In genomic region chr17:59621771-59622170, GRCh38 we compare ENCODE assay signal across 9 cellular contexts. TPM values are rescaled to one million over a fixed set of nuclear protein-coding genes. Genes with fewer than 3 reads are reported as not detected.
DNase-seq lines count a peak whose midpoint lies in the region; ATAC-seq, FAIRE-seq and TF ChIP-seq lines count a peak whose summit lies in the region.
"Had no signal": no experiment of that assay in that cellular context is flagged by ENCODE, and none has a peak within 500 bp of the region (broad histone marks: within the 10 kb centered on the region; RNA-seq: fewer than 3 reads in every experiment).

No MANE protein-coding gene starts in this region.

- intact Hi-C loops in activated CD4-positive, alpha-beta T cell treated with anti-CD3 and anti-CD28 coated beads, Interleukin-2, amount 10 ng/mL, durations not matched to agents 24 days and 14 days (cut with micrococcal nuclease) = no loop called here
- intact Hi-C loops in activated B cell treated with CpG ODN at 0.5 μM for 24 hours (cut with micrococcal nuclease) = loop anchor here (5.0 kb wide), 1 partner anchor 36 kb away; no protein-coding TSS in a partner anchor

- peaks cover 70% of the 10 kb centered on the region for H3K79me2 ChIP-seq in smooth muscle cell (ENCODE audit: low read depth)

- H3K27me3 Mint-ChIP-seq in activated CD4-positive, alpha-beta T cell treated with anti-CD3 and anti-CD28 coated beads, Interleukin-2, amount 10 ng/mL, durations not matched to agents 24 days and 14 days = peaks cover 2% of the 10 kb centered on the region
- H3K27me3 Mint-ChIP-seq in activated B cell treated with CpG ODN at 0.5 μM for 24 hours = no peaks in the 10 kb centered on the region

- H4K20me1 ChIP-seq in smooth muscle cell (ENCODE audit: low read depth) = peaks cover 62% of the 10 kb centered on the region

- no peaks in the 10 kb centered on the region for H3K27me3 ChIP-seq in gastroesophageal sphincter
- H3K27me3 ChIP-seq in smooth muscle cell (ENCODE audit: low read depth) = no peaks in the 10 kb centered on the region

- H3K9ac ChIP-seq in smooth muscle cell (ENCODE audit: low read depth) = peak overlapping the region; percentile 97

- POLR2A ChIA-PET in activated B cell treated with CpG ODN at 0.5 μM for 24 hours (lab: Charles Lee) = interaction anchor here (1.6 to 6.2 kb wide), 2 partner anchors 14 to 21 kb away, joined by 3 to 116 read pairs; no protein-coding TSS in a partner anchor

- no peak for DNase-seq in activated CD4-positive, alpha-beta T cell treated with anti-CD3 and anti-CD28 coated beads, Interleukin-2, amount 10 ng/mL, durations not matched to agents 24 days and 14 days
- no peak for DNase-seq in activated CD4-positive, alpha-beta T cell treated with anti-CD3 and anti-CD28 coated beads for 48 hours
- no peak for DNase-seq in activated B cell treated with CpG ODN at 0.5 μM for 24 hours
- DNase-seq in smooth muscle cell (lab: John Stamatoyannopoulos, UW; ENCODE audit: unreplicated experiment) = no peak
- no peak for DNase-seq in urothelium cell line (ENCODE audit: low spot score)
- DNase-seq in NCI-H748 treated with DMSO at 0.1 percent for 48 hours (lab: John Stamatoyannopoulos, UW) = no peak
- DNase-seq: occipital lobe had no signal

- TF ChIP-seq POLR2A in gastroesophageal sphincter (IDR thresholded peaks at IDR 0.05) = no peak

- no peak for TF ChIP-seq EP300 in gastroesophageal sphincter (IDR thresholded peaks at IDR 0.05)

- peak overlapping the region; percentile 20 for H3K27ac Mint-ChIP-seq in activated CD4-positive, alpha-beta T cell treated with anti-CD3 and anti-CD28 coated beads, Interleukin-2, amount 10 ng/mL, durations not matched to agents 24 days and 14 days
- peak overlapping the region; percentile 82 for H3K27ac Mint-ChIP-seq in activated B cell treated with CpG ODN at 0.5 μM for 24 hours

- 11 to 16% methylated on average over 3 to 4 of the region's 4 CpGs for WGBS in gastroesophageal sphincter (ENCODE audit: low coverage in 1 of 2), 2 donors
- WGBS in smooth muscle cell (ENCODE audit: low lambda C conversion rate) = 62% methylated on average over 4 of the region's 4 CpGs

- peaks cover 50% of the 10 kb centered on the region for H3K4me1 Mint-ChIP-seq in activated CD4-positive, alpha-beta T cell treated with anti-CD3 and anti-CD28 coated beads, Interleukin-2, amount 10 ng/mL, durations not matched to agents 24 days and 14 days
- H3K4me1 Mint-ChIP-seq in activated B cell treated with CpG ODN at 0.5 μM for 24 hours = peaks cover 73% of the 10 kb centered on the region

- no peaks in the 10 kb centered on the region for H3K36me3 ChIP-seq in gastroesophageal sphincter
- no peaks in the 10 kb centered on the region for H3K36me3 ChIP-seq in smooth muscle cell (ENCODE audit: low read depth)

- peaks cover 22% of the 10 kb centered on the region for H3K36me3 Mint-ChIP-seq in activated CD4-positive, alpha-beta T cell treated with anti-CD3 and anti-CD28 coated beads, Interleukin-2, amount 10 ng/mL, durations not matched to agents 24 days and 14 days (ENCODE audit: low read depth)
- H3K36me3 Mint-ChIP-seq in activated B cell treated with CpG ODN at 0.5 μM for 24 hours (ENCODE audit: low read depth) = peaks cover 25% of the 10 kb centered on the region

- no peak for ATAC-seq in activated B cell treated with CpG ODN at 0.5 μM for 24 hours (ENCODE audit: low read depth)
- ATAC-seq in gastroesophageal sphincter = no peak
- no peak for ATAC-seq in GM19395 (IDR thresholded peaks at IDR 0.05; ENCODE audit: unreplicated experiment)

- CTCF ChIA-PET in activated B cell treated with CpG ODN at 0.5 μM for 24 hours (lab: Charles Lee) = no interaction called here

- H3K4me2 ChIP-seq in smooth muscle cell = peak overlapping the region; percentile 99

- FAIRE-seq in urothelium cell line (lab: Jason Lieb, UNC) = no peak

- H3F3A ChIP-seq in smooth muscle cell (ENCODE audit: low read depth) = peaks cover 23% of the 10 kb centered on the region

- H3K9me3 ChIP-seq in gastroesophageal sphincter (no peaks in the 10 kb centered on the region), smooth muscle cell (replicated peaks; ENCODE audit: low read depth) (no peaks in the 10 kb centered on the region)

- peaks cover 13 to 70% (median 21%) of the 10 kb centered on the region in 3 donors for H3K4me1 ChIP-seq in gastroesophageal sphincter
- H3K4me1 ChIP-seq in smooth muscle cell (ENCODE audit: low read depth) = peaks cover 57% of the 10 kb centered on the region

- H3K27ac ChIP-seq in gastroesophageal sphincter (peak overlapping the region in 3 of 4 donors; percentile 94 to 100 (median 99)), smooth muscle cell (ENCODE audit: low read depth) (peak overlapping the region; percentile 99)

- H3K4me3 Mint-ChIP-seq in activated CD4-positive, alpha-beta T cell treated with anti-CD3 and anti-CD28 coated beads, Interleukin-2, amount 10 ng/mL, durations not matched to agents 24 days and 14 days = peak overlapping the region; percentile 91
- H3K4me3 Mint-ChIP-seq in activated B cell treated with CpG ODN at 0.5 μM for 24 hours = peak overlapping the region; percentile 94

- H3K4me3 ChIP-seq in gastroesophageal sphincter (peak overlapping the region in 1 of 2 donors; percentile 85), smooth muscle cell (peak overlapping the region; percentile 99)

- no peaks in the 10 kb centered on the region for H3K9me3 Mint-ChIP-seq in activated CD4-positive, alpha-beta T cell treated with anti-CD3 and anti-CD28 coated beads, Interleukin-2, amount 10 ng/mL, durations not matched to agents 24 days and 14 days
- H3K9me3 Mint-ChIP-seq in activated B cell treated with CpG ODN at 0.5 μM for 24 hours = no peaks in the 10 kb centered on the region

- H2AFZ ChIP-seq in smooth muscle cell (ENCODE audit: low read depth) = no peak overlapping the region

- TF ChIP-seq CTCF in activated B cell treated with CpG ODN at 0.5 μM for 24 hours (IDR thresholded peaks at IDR 0.05) (no peak), gastroesophageal sphincter (IDR thresholded peaks at IDR 0.05) (no peak), smooth muscle cell (IDR thresholded peaks at IDR 0.05; ENCODE audit: borderline replicate concordance, insufficient read depth, poor library complexity, severe bottlenecking) (no peak)

RNA-seq across cellular contexts. Expression of gene CLTC, which starts 2.1 kb away (rescaled TPM):
- 187 and 190 TPM in 2 replicates for total RNA-seq in activated CD4-positive, alpha-beta T cell treated with anti-CD3 and anti-CD28 coated beads, Interleukin-2, amount 10 ng/mL, durations not matched to agents 24 days and 14 days
- 148 and 189 TPM in 2 replicates for total RNA-seq in activated B cell treated with CpG ODN at 0.5 μM for 24 hours
- total RNA-seq in gastroesophageal sphincter = 100 to 1,000 TPM; 290 to 342 (median 317) TPM
- 362 and 378 TPM in 2 replicates for total RNA-seq in smooth muscle cell
- polyA plus RNA-seq in smooth muscle cell = 102 and 114 TPM in 2 replicates

RNA-seq across cellular contexts. Expression of gene DHX40, which starts 56.4 kb away (rescaled TPM):
- total RNA-seq in activated CD4-positive, alpha-beta T cell treated with anti-CD3 and anti-CD28 coated beads, Interleukin-2, amount 10 ng/mL, durations not matched to agents 24 days and 14 days = 17.0 and 20.5 TPM in 2 replicates
- total RNA-seq in activated B cell treated with CpG ODN at 0.5 μM for 24 hours (19.1 and 22.6 TPM in 2 replicates), gastroesophageal sphincter (10 to 100 TPM; 33.0 to 68.9 (median 47.7) TPM), smooth muscle cell (44.7 and 52.3 TPM in 2 replicates)
- 10.8 and 16.5 TPM in 2 replicates for polyA plus RNA-seq in smooth muscle cell
